ENCODE assay signal across 24 cellular contexts in genomic region chr2:200324362-200324761, GRCh38.
"Had no signal": no experiment of that assay in that cellular context is flagged by ENCODE, and none has a peak within 500 bp of the region (broad histone marks: within the 10 kb centered on the region; RNA-seq: fewer than 3 reads in every experiment).

No MANE protein-coding gene starts in this region.

- H3K36me3 Mint-ChIP-seq: activated CD4-positive, alpha-beta memory T cell treated with anti-CD3 and anti-CD28 coated beads for 36 hours; activated naive CD4-positive, alpha-beta T cell treated with anti-CD3 and anti-CD28 coated beads, Interleukin-2, amount 50 U/mL, for 72 hours had no signal

- ATAC-seq: activated naive CD4-positive, alpha-beta T cell treated with anti-CD3 and anti-CD28 coated beads, Interleukin-2, amount 50 U/mL, for 72 hours; activated naive CD8-positive, alpha-beta T cell treated with anti-CD3 and anti-CD28 coated beads, Interleukin-2, amount 50 U/mL, for 24 hours; activated T-cell treated with anti-CD3 and anti-CD28 coated beads, Interleukin-2, amount 50 U/mL, for 4 hours; body of pancreas had no signal

- H3K9ac ChIP-seq: KMS-11 had no signal

- H3K36me3 ChIP-seq: ascending aorta had no signal

- H3K9me3 ChIP-seq: ascending aorta, body of pancreas had no signal

- H3K4me1 Mint-ChIP-seq: activated B cell treated with CpG ODN at 0.5 μM for 24 hours had no signal

- H3K27ac ChIP-seq: ascending aorta, KMS-11 had no signal

- H3K4me2 ChIP-seq: KMS-11 had no signal

- H3K9me3 Mint-ChIP-seq: activated B cell treated with CpG ODN at 0.5 μM for 24 hours; activated CD4-positive, alpha-beta memory T cell treated with anti-CD3 and anti-CD28 coated beads for 36 hours; activated CD4-positive, alpha-beta T cell treated with anti-CD3 and anti-CD28 coated beads, Interleukin-2, amount 10 ng/mL, durations not matched to agents 7 days and 5 days; activated naive CD4-positive, alpha-beta T cell treated with anti-CD3 and anti-CD28 coated beads, Interleukin-2, amount 50 U/mL, for 72 hours; activated naive CD8-positive, alpha-beta T cell treated with anti-CD3 and anti-CD28 coated beads, Interleukin-2, amount 50 U/mL, for 24 hours; activated T-cell treated with anti-CD3 and anti-CD28 coated beads, Interleukin-2, amount 50 U/mL, for 4 hours; T-helper 1 cell treated with Interleukin-12 subunit alpha and Interleukin-12 subunit beta and Interleukin-4 antibody, amounts not matched to agents 30 μg/mL and 1 μg/mL, for 36 hours had no signal

- H3K4me3 ChIP-seq: ascending aorta, body of pancreas had no signal

- H3K27me3 ChIP-seq: ascending aorta, body of pancreas had no signal

- DNase-seq: activated B cell treated with CpG ODN at 0.5 μM for 24 hours; activated CD4-positive, alpha-beta memory T cell treated with anti-CD3 and anti-CD28 coated beads for 36 hours; activated CD4-positive, alpha-beta T cell treated with anti-CD3 and anti-CD28 coated beads, Interleukin-2, amount 10 ng/mL, durations not matched to agents 7 days and 5 days; activated CD8-positive, alpha-beta memory T cell treated with anti-CD3 and anti-CD28 coated beads for 24 hours; activated effector memory CD4-positive, alpha-beta T cell treated with anti-CD3 and anti-CD28 coated beads, Interleukin-2, amount 50 U/mL, for 16 hours; activated naive CD4-positive, alpha-beta T cell treated with Interleukin-2 at 50 U/mL for 16 hours; activated naive CD8-positive, alpha-beta T cell treated with anti-CD3 and anti-CD28 coated beads, Interleukin-2, amount 50 U/mL, for 24 hours; activated T-cell treated with anti-CD3 and anti-CD28 coated beads, Interleukin-2, amount 50 U/mL, for 4 hours; amniotic stem cell; body of pancreas; NCI-H1092 treated with DMSO at 0.1 percent for 48 hours; NCI-H1417 treated with DMSO at 0.1 percent for 48 hours; NCI-H1694; NCI-H2029; NCI-H2107; NCI-H2171 treated with DMSO at 0.1 percent for 48 hours; NCI-H226; NCI-H510A; NCI-H526 treated with DMSO at 0.1 percent for 48 hours; SHP77 treated with DMSO at 0.1 percent for 48 hours had no signal

- H3K27ac Mint-ChIP-seq: activated B cell treated with CpG ODN at 0.5 μM for 24 hours; activated CD4-positive, alpha-beta memory T cell treated with anti-CD3 and anti-CD28 coated beads for 36 hours; activated CD4-positive, alpha-beta T cell treated with anti-CD3 and anti-CD28 coated beads, Interleukin-2, amount 10 ng/mL, durations not matched to agents 7 days and 5 days; activated naive CD4-positive, alpha-beta T cell treated with anti-CD3 and anti-CD28 coated beads, Interleukin-2, amount 50 U/mL, for 72 hours; activated naive CD8-positive, alpha-beta T cell treated with anti-CD3 and anti-CD28 coated beads, Interleukin-2, amount 50 U/mL, for 24 hours; T-helper 1 cell treated with Interleukin-12 subunit alpha and Interleukin-12 subunit beta and Interleukin-4 antibody, amounts not matched to agents 30 μg/mL and 1 μg/mL, for 36 hours had no signal

- H3K4me3 Mint-ChIP-seq: activated B cell treated with CpG ODN at 0.5 μM for 24 hours; activated CD4-positive, alpha-beta memory T cell treated with anti-CD3 and anti-CD28 coated beads for 36 hours; activated CD4-positive, alpha-beta T cell treated with anti-CD3 and anti-CD28 coated beads, Interleukin-2, amount 10 ng/mL, durations not matched to agents 7 days and 5 days; activated naive CD8-positive, alpha-beta T cell treated with anti-CD3 and anti-CD28 coated beads, Interleukin-2, amount 50 U/mL, for 24 hours; activated T-cell treated with anti-CD3 and anti-CD28 coated beads, Interleukin-2, amount 50 U/mL, for 4 hours; T-helper 1 cell treated with Interleukin-12 subunit alpha and Interleukin-12 subunit beta and Interleukin-4 antibody, amounts not matched to agents 30 μg/mL and 1 μg/mL, for 36 hours had no signal

- H3K27me3 Mint-ChIP-seq: activated CD4-positive, alpha-beta memory T cell treated with anti-CD3 and anti-CD28 coated beads for 36 hours; activated CD4-positive, alpha-beta T cell treated with anti-CD3 and anti-CD28 coated beads, Interleukin-2, amount 10 ng/mL, durations not matched to agents 7 days and 5 days; activated naive CD8-positive, alpha-beta T cell treated with anti-CD3 and anti-CD28 coated beads, Interleukin-2, amount 50 U/mL, for 24 hours had no signal
